Comparison of ENCODE assay signal across 13 cellular contexts in genomic region chr5:125348221-125348692, GRCh38.
A peak's percentile ranks its signal among the peaks of the same experiment; 100 is the strongest.
DNase-seq lines count a peak whose midpoint lies in the region; ATAC-seq, FAIRE-seq and TF ChIP-seq lines count a peak whose summit lies in the region.
"Had no signal": no experiment of that assay in that cellular context is flagged by ENCODE, and none has a peak within 500 bp of the region (broad histone marks: within the 10 kb centered on the region; RNA-seq: fewer than 3 reads in every experiment).

No MANE protein-coding gene starts in this region.

- H4K20me1 ChIP-seq in astrocyte (ENCODE audit: insufficient read depth, low read length), result no peaks in the 10 kb centered on the region

- DNase-seq in astrocyte (ENCODE audit: low read depth) (no peak), right cardiac atrium (peak; percentile 58 to 80 (median 62)), sciatic nerve (ENCODE audit: low spot score) (peak; percentile 63), NCI-H2196 (lab: John Stamatoyannopoulos, UW; ENCODE audit: unreplicated experiment) (no peak), GM10266 (ENCODE audit: extremely low spot score) (no peak), NCI-H1105 (lab: John Stamatoyannopoulos, UW) (no peak)
- no peak for DNase-seq in stimulated activated CD4-positive, alpha-beta T cell treated with anti-CD3 and anti-CD28 coated beads, Interleukin-4, amount 100 ng/mL, for 1 hour
- DNase-seq: DMS79; stimulated activated CD4-positive, alpha-beta T cell treated with anti-CD3 and anti-CD28 coated beads, Interleukin-1b, Interleukin-23, amount 100 ng/mL, for 48 hours; upper lobe of left lung had no signal

- no peak overlapping the region for H3K9ac ChIP-seq in HUES6 (ENCODE audit: low read length)
- H3K9ac ChIP-seq in astrocyte (ENCODE audit: low read length), result peak overlapping the region; percentile 11

- H3K27ac Mint-ChIP-seq in astrocyte (ENCODE audit: unreplicated experiment), result peak overlapping the region; percentile 62

- peaks cover 2% of the 10 kb centered on the region for H3K9me3 Mint-ChIP-seq in astrocyte (ENCODE audit: unreplicated experiment)

- TF ChIP-seq CTCF in astrocyte (IDR thresholded peaks at IDR 0.05; ENCODE audit: insufficient read depth, low read depth, low read length) (no peak), GM10266 (IDR thresholded peaks at IDR 0.05; ENCODE audit: control insufficient read depth, insufficient read depth, low read depth, missing control alignments) (no peak)

- H2AFZ ChIP-seq in astrocyte (ENCODE audit: low read depth, low read length), result peak overlapping the region; percentile 68

- ATAC-seq in right cardiac atrium (peak; percentile 88), sciatic nerve (peak; percentile 86)

- no peaks in the 10 kb centered on the region for H3K27me3 Mint-ChIP-seq in astrocyte (ENCODE audit: low read depth, unreplicated experiment)

- 0 out of 2 replicates have a peak overlapping the region, but pooled peaks have one; percentile 12 for H3K4me3 ChIP-seq in HUES6 (ENCODE audit: low read depth, low read length)
- no peak overlapping the region for H3K4me3 ChIP-seq in astrocyte (ENCODE audit: insufficient read depth, low read depth, low read length)
- no peak overlapping the region for H3K4me3 ChIP-seq in right cardiac atrium (ENCODE audit: low read length)
- H3K4me3 ChIP-seq: upper lobe of left lung had no signal

- peaks cover 23% of the 10 kb centered on the region for H3K4me1 Mint-ChIP-seq in astrocyte (ENCODE audit: low read depth, unreplicated experiment)

- no peaks in the 10 kb centered on the region for H3K27me3 ChIP-seq in HUES6 (ENCODE audit: control insufficient read depth, insufficient read depth, low read length)
- H3K27me3 ChIP-seq in astrocyte (ENCODE audit: insufficient read depth, low read length), result no peaks in the 10 kb centered on the region
- H3K27me3 ChIP-seq in right cardiac atrium (ENCODE audit: control insufficient read depth, insufficient read depth), result no peaks in the 10 kb centered on the region
- H3K27me3 ChIP-seq: upper lobe of left lung had no signal

- H3K36me3 ChIP-seq in HUES6 (ENCODE audit: control insufficient read depth, insufficient read depth, low read length) (no peaks in the 10 kb centered on the region), astrocyte (ENCODE audit: insufficient read depth, low read length) (no peaks in the 10 kb centered on the region)
- H3K36me3 ChIP-seq: upper lobe of left lung had no signal

- H3K4me2 ChIP-seq in astrocyte (ENCODE audit: low read length), result peak overlapping the region; percentile 71

- no peaks in the 10 kb centered on the region for H3K36me3 Mint-ChIP-seq in astrocyte (ENCODE audit: low read depth, unreplicated experiment)

- peak overlapping the region; percentile 64 for H3K4me3 Mint-ChIP-seq in astrocyte (ENCODE audit: unreplicated experiment)

- intact Hi-C loops in right cardiac atrium (cut with DNase I) (no loop called here), sciatic nerve (cut with DNase I) (no loop called here)

- peaks cover 27% of the 10 kb centered on the region for H3K4me1 ChIP-seq in HUES6 (ENCODE audit: control insufficient read depth, insufficient read depth, low read length)
- H3K4me1 ChIP-seq in astrocyte (ENCODE audit: insufficient read depth, low read length), result peaks cover 3% of the 10 kb centered on the region
- H3K4me1 ChIP-seq in right cardiac atrium (ENCODE audit: control insufficient read depth, insufficient read depth, low read length), result no peaks in the 10 kb centered on the region

- H3K27ac ChIP-seq in HUES6 (ENCODE audit: low read depth, low read length), result no peak overlapping the region
- no peak overlapping the region for H3K27ac ChIP-seq in astrocyte (ENCODE audit: low read depth, low read length)
- no peak overlapping the region for H3K27ac ChIP-seq in right cardiac atrium (ENCODE audit: low read length)
- H3K27ac ChIP-seq: upper lobe of left lung had no signal

- H3K9me3 ChIP-seq in HUES6 (ENCODE audit: control insufficient read depth, insufficient read depth, low read depth, low read length), result 0 out of 2 replicates have a peak, but pooled peaks cover 6% of the 10 kb centered on the region
- H3K9me3 ChIP-seq in astrocyte (ENCODE audit: insufficient read depth, low read depth, low read length), result no peaks in the 10 kb centered on the region
- H3K9me3 ChIP-seq in right cardiac atrium (ENCODE audit: control insufficient read depth, low read length), result no peaks in the 10 kb centered on the region
- H3K9me3 ChIP-seq: upper lobe of left lung had no signal

- H3K79me2 ChIP-seq in astrocyte (ENCODE audit: insufficient read depth, low read length), result no peaks in the 10 kb centered on the region

- no peak for FAIRE-seq in astrocyte (lab: Jason Lieb, UNC)
- FAIRE-seq: endometrium, TTC549 had no signal

- WGBS in right cardiac atrium, result 33% methylated on average over 11 of the region's 11 CpGs

Comparison
In these comparisons a context has a peak if more than half of its experiments do, and no peak if none do; other contexts are left out.
1. DNase-seq: peak in right cardiac atrium (3 of 3) and sciatic nerve (single experiment); none in astrocyte (single experiment), stimulated activated CD4-positive, alpha-beta T cell treated with anti-CD3 and anti-CD28 coated beads, Interleukin-4, amount 100 ng/mL, for 1 hour (single experiment), NCI-H2196 (single experiment), GM10266 (single experiment) and NCI-H1105 (single experiment).